Comparison of ENCODE assay signal across 8 cellular contexts in the genomic region with DNA sequence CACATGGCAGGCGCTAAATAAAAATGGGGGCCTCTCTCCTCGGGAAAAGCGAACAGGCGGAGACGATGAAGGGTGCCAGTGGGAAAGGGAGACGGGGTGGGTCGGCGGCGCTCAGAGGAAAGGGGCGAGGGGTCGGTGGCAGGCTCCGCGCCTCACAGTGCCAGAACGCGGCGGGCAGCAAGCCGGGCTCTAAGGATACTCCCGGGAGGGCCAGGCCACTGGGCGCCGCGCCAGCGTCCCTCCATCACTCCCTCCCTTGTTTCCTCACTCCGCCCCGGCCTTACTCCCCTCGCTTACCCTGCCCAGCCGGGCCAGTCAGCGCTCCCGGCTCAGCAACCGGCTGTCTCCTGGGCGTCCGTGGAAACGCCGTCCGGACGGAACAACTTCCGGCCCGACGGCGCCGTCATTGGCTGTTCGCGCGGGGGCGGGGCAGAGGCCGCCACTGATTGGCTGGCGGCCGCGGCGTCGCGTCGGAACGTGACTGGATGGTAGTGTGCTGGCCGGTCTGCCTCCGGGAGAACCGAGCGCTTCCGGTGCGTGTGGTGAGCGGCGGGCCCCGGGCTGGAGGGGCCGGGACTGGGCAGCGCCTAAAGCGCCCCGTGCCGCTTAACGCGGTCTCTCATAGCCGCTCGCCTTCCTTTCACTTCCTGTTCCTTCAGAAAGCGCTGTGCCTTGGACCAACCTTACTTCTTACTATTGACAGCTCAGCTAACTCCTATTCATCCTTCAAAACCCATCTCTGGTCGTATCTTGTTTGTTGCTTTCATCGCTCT. TPM values are rescaled to one million over a fixed set of nuclear protein-coding genes. Genes with fewer than 3 reads are reported as not detected.
A peak's percentile ranks its signal among the peaks of the same experiment; 100 is the strongest.
DNase-seq lines count a peak whose midpoint lies in the region; ATAC-seq lines count a peak whose summit lies in the region.

A gene (plus strand): TSS at position 523 of the 773 bp plus-strand sequence.

- H3K36me3 ChIP-seq in effector memory CD4-positive, alpha-beta T cell (ENCODE audit: control insufficient read depth, insufficient read depth, low read length) = peaks cover 3% of the 10 kb centered on the region
- H3K36me3 ChIP-seq in mesendoderm (ENCODE audit: control insufficient read depth, insufficient read depth, low read length) = no peaks in the 10 kb centered on the region

- H3K4ac ChIP-seq in mesendoderm (ENCODE audit: low read depth, low read length) = peak within 1 kb of the TSS; percentile 92

- no peak within 1 kb of the TSS for H4K5ac ChIP-seq in mesendoderm (ENCODE audit: low read length)

- peaks cover 7% of the 10 kb centered on the region for H3K79me1 ChIP-seq in mesendoderm (ENCODE audit: low read length)

- H3K27me3 ChIP-seq in effector memory CD4-positive, alpha-beta T cell (replicated peaks; ENCODE audit: control insufficient read depth, insufficient read depth, low read length, poor library complexity, severe bottlenecking) = no peaks in the 10 kb centered on the region
- H3K27me3 ChIP-seq in mesendoderm (ENCODE audit: insufficient read depth, low read length, poor library complexity) = no peaks in the 10 kb centered on the region

- no peaks in the 10 kb centered on the region for H3K9me3 ChIP-seq in effector memory CD4-positive, alpha-beta T cell (ENCODE audit: control insufficient read depth, low read length)

- peak within 1 kb of the TSS; percentile 74 for H3K27ac ChIP-seq in effector memory CD4-positive, alpha-beta T cell (ENCODE audit: insufficient read depth, low read length, poor library complexity, severe bottlenecking)
- peak within 1 kb of the TSS; percentile 90 for H3K27ac ChIP-seq in mesendoderm (ENCODE audit: low read depth, low read length)

- H3K79me2 ChIP-seq in mesendoderm (ENCODE audit: control insufficient read depth, insufficient read depth, low read length) = peaks cover 11% of the 10 kb centered on the region

- H3K4me2 ChIP-seq in mesendoderm (ENCODE audit: low read length) = peak within 1 kb of the TSS; percentile 79

- DNase-seq in COLO829 (ENCODE audit: low spot score) (peak; percentile 81), HT1080 (ENCODE audit: low read depth) (peak; percentile 97), NOMO-1 (lab: John Stamatoyannopoulos, UW; ENCODE audit: unreplicated experiment in 2 of 2) (peak; percentile 90 to 97), mesendoderm (peak; percentile 98)
- DNase-seq in activated CD8-positive, alpha-beta memory T cell treated with anti-CD3 and anti-CD28 coated beads for 4 hours (ENCODE audit: low read depth in 2 of 2) = peak; percentile 76 to 89
- DNase-seq in effector memory CD4-positive, alpha-beta T cell = peak; percentile 85 to 89 (median 87)
- peak; percentile 93 for DNase-seq in stimulated activated CD8-positive, alpha-beta memory T cell treated with anti-CD3 and anti-CD28 coated beads, Interleukin-12 subunit alpha, Interleukin-12 subunit beta, amount 100 ng/mL, for 4 hours (ENCODE audit: low read depth)

- H3K18ac ChIP-seq in mesendoderm (ENCODE audit: low read length) = peak within 1 kb of the TSS; percentile 94

- H2BK5ac ChIP-seq in mesendoderm (ENCODE audit: low read length) = peak within 1 kb of the TSS; percentile 26

- WGBS in mesendoderm (ENCODE audit: extremely low coverage, insufficient coverage, low lambda C conversion rate) = no CpG with 5 or more reads among the region's 74 CpGs

- peak within 1 kb of the TSS; percentile 87 for H2BK15ac ChIP-seq in mesendoderm (replicated peaks; ENCODE audit: low read depth)

- peak within 1 kb of the TSS; percentile 82 for H3K9ac ChIP-seq in mesendoderm (ENCODE audit: low read length)

- peak within 1 kb of the TSS; percentile 83 for H3K56ac ChIP-seq in mesendoderm (ENCODE audit: low read length)

- peak within 1 kb of the TSS; percentile 78 for H3K4me3 ChIP-seq in effector memory CD4-positive, alpha-beta T cell (ENCODE audit: insufficient read depth, low read depth, low read length, poor library complexity, severe bottlenecking)
- peak within 1 kb of the TSS; percentile 67 for H3K4me3 ChIP-seq in mesendoderm (ENCODE audit: low read length)

- H2AK5ac ChIP-seq in mesendoderm (ENCODE audit: low read length) = no peak within 1 kb of the TSS

- ATAC-seq in GM21367 (IDR thresholded peaks at IDR 0.05; ENCODE audit: unreplicated experiment) = peak; percentile 79

- H2BK120ac ChIP-seq in mesendoderm (ENCODE audit: low read depth, low read length) = peak within 1 kb of the TSS; percentile 86

- H4K8ac ChIP-seq in mesendoderm (ENCODE audit: low read depth, low read length) = no peak within 1 kb of the TSS

- H3K23ac ChIP-seq in mesendoderm (ENCODE audit: low read length) = no peak within 1 kb of the TSS

- H3K4me1 ChIP-seq in effector memory CD4-positive, alpha-beta T cell (ENCODE audit: control insufficient read depth, insufficient read depth, low read length, poor library complexity, severe bottlenecking) = peaks cover 13% of the 10 kb centered on the region
- H3K4me1 ChIP-seq in mesendoderm (ENCODE audit: control insufficient read depth, low read depth, low read length) = peaks cover 10% of the 10 kb centered on the region

RNA-seq across cellular contexts. Expression of the gene that starts here (rescaled TPM):
- 12.1 and 14.0 TPM in 2 replicates for total RNA-seq in HT1080 (2014; rRNA removed; shearing (Covaris generic))
- 10.7 and 11.2 TPM in 2 replicates for polyA plus RNA-seq in HT1080 (2015; cell fraction: cytosol; rRNA removed)
- 12.9 and 16.0 TPM in 2 replicates for polyA plus RNA-seq in HT1080 (2015; cell fraction: nucleus; rRNA removed)
- polyA plus RNA-seq in mesendoderm (2013, experiment 1 of 2) = 10.0 TPM
- polyA plus RNA-seq in mesendoderm (2013, experiment 2 of 2) = 8.8 TPM

Comparison
In these comparisons a context has a peak if more than half of its experiments do, and no peak if none do; other contexts are left out.
1. Peak in every context shown above with its lines: DNase-seq, ATAC-seq, H3K4me3 ChIP-seq and H3K27ac ChIP-seq.